In the genomic region with DNA sequence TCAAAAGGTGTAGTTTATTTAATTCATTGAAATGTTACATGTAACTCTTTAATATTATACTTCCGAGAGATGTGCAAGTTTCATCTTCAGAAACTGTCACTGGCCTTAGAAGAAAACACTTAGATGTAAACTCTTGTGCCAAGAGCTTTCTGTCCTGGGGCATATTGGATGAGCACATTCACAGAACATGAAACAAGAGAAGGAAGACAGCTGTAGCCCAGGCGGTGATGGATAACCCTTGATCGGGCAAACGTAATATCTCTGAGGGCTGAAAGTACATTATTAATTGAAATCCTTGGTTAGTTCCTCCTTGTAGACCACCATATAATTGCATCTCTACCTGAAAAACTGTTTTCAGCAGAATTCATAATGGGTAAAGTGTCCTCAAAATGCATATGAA, we compare ENCODE assay signal across 13 cellular contexts.
A peak's percentile ranks its signal among the peaks of the same experiment; 100 is the strongest.
DNase-seq lines count a peak whose midpoint lies in the region; ATAC-seq lines count a peak whose summit lies in the region.
"Had no signal": no experiment of that assay in that cellular context is flagged by ENCODE, and none has a peak within 500 bp of the region (broad histone marks: within the 10 kb centered on the region; RNA-seq: fewer than 3 reads in every experiment).

No MANE protein-coding gene starts in this region.

- peaks cover 2% of the 10 kb centered on the region for H3K4me1 Mint-ChIP-seq in activated CD8-positive, alpha-beta memory T cell treated with anti-CD3 and anti-CD28 coated beads, Interleukin-2, amount 10 ng/mL, durations not matched to agents 7 days and 5 days
- H3K4me1 Mint-ChIP-seq: CD4-positive, CD25-positive, alpha-beta regulatory T cell had no signal

- no peak for ATAC-seq in activated CD8-positive, alpha-beta memory T cell treated with anti-CD3 and anti-CD28 coated beads, Interleukin-2, amount 10 ng/mL, durations not matched to agents 7 days and 5 days
- ATAC-seq in HG03571 (IDR thresholded peaks at IDR 0.05; ENCODE audit: unreplicated experiment): no peak
- ATAC-seq: K562 had no signal

- H3K9me3 Mint-ChIP-seq in activated CD8-positive, alpha-beta memory T cell treated with anti-CD3 and anti-CD28 coated beads, Interleukin-2, amount 10 ng/mL, durations not matched to agents 7 days and 5 days (ENCODE audit: low read depth): no peaks in the 10 kb centered on the region
- H3K9me3 Mint-ChIP-seq: HFFc6 had no signal

- H3K36me3 Mint-ChIP-seq in activated CD8-positive, alpha-beta memory T cell treated with anti-CD3 and anti-CD28 coated beads, Interleukin-2, amount 10 ng/mL, durations not matched to agents 7 days and 5 days: no peaks in the 10 kb centered on the region
- H3K36me3 Mint-ChIP-seq: CD4-positive, CD25-positive, alpha-beta regulatory T cell had no signal

- no peak overlapping the region for H3K4me3 Mint-ChIP-seq in activated CD8-positive, alpha-beta memory T cell treated with anti-CD3 and anti-CD28 coated beads, Interleukin-2, amount 10 ng/mL, durations not matched to agents 7 days and 5 days
- H3K4me3 Mint-ChIP-seq: CD4-positive, CD25-positive, alpha-beta regulatory T cell; HFFc6 had no signal

- peaks cover 6% of the 10 kb centered on the region for H3K27me3 Mint-ChIP-seq in activated CD8-positive, alpha-beta memory T cell treated with anti-CD3 and anti-CD28 coated beads, Interleukin-2, amount 10 ng/mL, durations not matched to agents 7 days and 5 days
- H3K27me3 Mint-ChIP-seq: CD4-positive, CD25-positive, alpha-beta regulatory T cell had no signal

- no peak overlapping the region for H3K27ac Mint-ChIP-seq in activated CD8-positive, alpha-beta memory T cell treated with anti-CD3 and anti-CD28 coated beads, Interleukin-2, amount 10 ng/mL, durations not matched to agents 7 days and 5 days
- H3K27ac Mint-ChIP-seq: CD4-positive, CD25-positive, alpha-beta regulatory T cell; HFFc6 had no signal

- DNase-seq in NCI-H82 (lab: John Stamatoyannopoulos, UW) (peak; percentile 26), NCI-H82 treated with DMSO at 0.1 percent for 48 hours (lab: John Stamatoyannopoulos, UW; ENCODE audit: unreplicated experiment) (no peak), NCI-H526 treated with DMSO at 0.1 percent for 48 hours (lab: John Stamatoyannopoulos, UW) (peak; percentile 22), myocyte (ENCODE audit: low read depth) (peak; percentile 24)
- DNase-seq in activated CD8-positive, alpha-beta memory T cell treated with anti-CD3 and anti-CD28 coated beads, Interleukin-2, amount 10 ng/mL, durations not matched to agents 7 days and 5 days: no peak
- no peak for DNase-seq in effector CD4-positive, alpha-beta T cell
- DNase-seq: ACHN; CD4-positive, CD25-positive, alpha-beta regulatory T cell; DMS53; GF-D8; HFFc6 had no signal

- CTCF ChIA-PET in activated CD8-positive, alpha-beta memory T cell treated with anti-CD3 and anti-CD28 coated beads, Interleukin-2, amount 10 ng/mL, durations not matched to agents 7 days and 5 days (lab: Charles Lee): no interaction called here

Comparison
In these comparisons a context has a peak if more than half of its experiments do, and no peak if none do; other contexts are left out.
1. DNase-seq: peak in NCI-H82 (single experiment), NCI-H526 treated with DMSO at 0.1 percent for 48 hours (single experiment) and myocyte (single experiment); none in NCI-H82 treated with DMSO at 0.1 percent for 48 hours (single experiment), activated CD8-positive, alpha-beta memory T cell treated with anti-CD3 and anti-CD28 coated beads, Interleukin-2, amount 10 ng/mL, durations not matched to agents 7 days and 5 days (single experiment) and effector CD4-positive, alpha-beta T cell (single experiment).